Comparison of ENCODE assay signal across 23 cellular contexts in the genomic region with DNA sequence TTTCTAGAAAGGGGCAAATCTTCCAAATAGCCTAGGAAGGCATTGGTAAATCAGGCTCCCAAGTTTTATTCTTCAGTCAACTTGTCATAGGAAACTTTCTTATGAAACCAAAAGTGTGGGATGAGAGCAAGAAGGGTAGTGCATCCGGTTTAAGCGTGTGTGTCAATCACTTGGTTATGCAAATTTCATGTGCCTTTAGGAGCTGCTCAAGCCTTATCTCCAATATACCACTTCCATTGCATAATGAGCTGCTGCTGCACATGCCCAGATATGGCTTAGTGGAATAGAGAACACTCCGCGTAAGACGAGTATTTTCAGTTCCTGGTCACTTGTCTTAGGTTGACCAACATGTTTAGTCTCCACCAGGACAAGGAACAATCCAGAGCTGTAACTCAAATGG.
"Had no signal": no experiment of that assay in that cellular context is flagged by ENCODE, and none has a peak within 500 bp of the region (broad histone marks: within the 10 kb centered on the region; RNA-seq: fewer than 3 reads in every experiment).

No MANE protein-coding gene starts in this region.

- H3K36me3 Mint-ChIP-seq: activated naive CD4-positive, alpha-beta T cell treated with anti-CD3 and anti-CD28 coated beads, Interleukin-2, amount 10 ng/mL, durations not matched to agents 7 days and 5 days; activated naive CD8-positive, alpha-beta T cell treated with anti-CD3 and anti-CD28 coated beads for 36 hours; IgD-negative memory B cell had no signal

- H3K9me3 Mint-ChIP-seq: activated B cell treated with CpG ODN at 0.5 μM for 24 hours; activated CD4-positive, alpha-beta T cell treated with anti-CD3 and anti-CD28 coated beads, Interleukin-2, amount 10 ng/mL, durations not matched to agents 7 days and 5 days; activated naive CD4-positive, alpha-beta T cell treated with anti-CD3 and anti-CD28 coated beads, Interleukin-2, amount 10 ng/mL, durations not matched to agents 7 days and 5 days; activated naive CD8-positive, alpha-beta T cell treated with anti-CD3 and anti-CD28 coated beads for 36 hours; activated T-cell treated with anti-CD3 and anti-CD28 coated beads, Interleukin-2, amount 50 U/mL, for 72 hours; activated T-helper 2 cell treated with anti-CD3 and anti-CD28 coated beads, Interferon-gamma antibody, Interleukin-2, Interleukin-4, amounts not matched to agents 10 μg/mL and 5 μg/mL and 100 μg/mL, durations not matched to agents 14 hours and 24 hours and 36 hours; T-helper 1 cell treated with Interleukin-12 subunit alpha and Interleukin-12 subunit beta and Interleukin-4 antibody, amounts not matched to agents 30 μg/mL and 1 μg/mL, for 36 hours had no signal

- DNase-seq: activated B cell treated with CpG ODN at 0.5 μM for 24 hours; activated CD4-positive, alpha-beta memory T cell treated with anti-CD3 and anti-CD28 coated beads, Interleukin-2, amount 10 ng/mL, durations not matched to agents 7 days and 5 days; activated CD4-positive, alpha-beta T cell treated with anti-CD3 and anti-CD28 coated beads for 1 hour; activated CD4-positive, alpha-beta T cell treated with anti-CD3 and anti-CD28 coated beads, Interleukin-2, amount 10 ng/mL, durations not matched to agents 7 days and 5 days; activated gamma-delta T cell treated with Interleukin-2 at 50 U/mL for 16 hours; activated naive CD4-positive, alpha-beta T cell treated with anti-CD3 and anti-CD28 coated beads, Interleukin-2, amount 10 ng/mL, durations not matched to agents 7 days and 5 days; activated naive CD8-positive, alpha-beta T cell treated with anti-CD3 and anti-CD28 coated beads for 36 hours; activated T-cell treated with anti-CD3 and anti-CD28 coated beads for 4 hours; activated T-cell treated with anti-CD3 and anti-CD28 coated beads, Interleukin-2, amount 50 U/mL, for 72 hours; cerebellar nuclear complex; NCI-H1092; NCI-H1417; NCI-H1694; NCI-H2029; NCI-H345; NCI-H510A; NCI-H69; PC-3; SHP77 treated with DMSO at 0.1 percent for 48 hours had no signal

- H3K4me3 Mint-ChIP-seq: activated B cell treated with CpG ODN at 0.5 μM for 24 hours; activated CD4-positive, alpha-beta memory T cell treated with anti-CD3 and anti-CD28 coated beads, Interleukin-2, amount 10 ng/mL, durations not matched to agents 7 days and 5 days; activated CD4-positive, alpha-beta T cell treated with anti-CD3 and anti-CD28 coated beads, Interleukin-2, amount 10 ng/mL, durations not matched to agents 7 days and 5 days; activated naive CD4-positive, alpha-beta T cell treated with anti-CD3 and anti-CD28 coated beads, Interleukin-2, amount 10 ng/mL, durations not matched to agents 7 days and 5 days; activated naive CD8-positive, alpha-beta T cell treated with anti-CD3 and anti-CD28 coated beads for 36 hours; activated T-cell treated with anti-CD3 and anti-CD28 coated beads, Interleukin-2, amount 50 U/mL, for 72 hours; IgD-negative memory B cell; T-helper 1 cell treated with Interleukin-12 subunit alpha and Interleukin-12 subunit beta and Interleukin-4 antibody, amounts not matched to agents 30 μg/mL and 1 μg/mL, for 36 hours had no signal

- H3K27ac Mint-ChIP-seq: activated B cell treated with CpG ODN at 0.5 μM for 24 hours; activated CD4-positive, alpha-beta memory T cell treated with anti-CD3 and anti-CD28 coated beads, Interleukin-2, amount 10 ng/mL, durations not matched to agents 7 days and 5 days; activated CD4-positive, alpha-beta T cell treated with anti-CD3 and anti-CD28 coated beads, Interleukin-2, amount 10 ng/mL, durations not matched to agents 7 days and 5 days; activated naive CD4-positive, alpha-beta T cell treated with anti-CD3 and anti-CD28 coated beads, Interleukin-2, amount 10 ng/mL, durations not matched to agents 7 days and 5 days; activated naive CD8-positive, alpha-beta T cell treated with anti-CD3 and anti-CD28 coated beads for 36 hours; activated T-cell treated with anti-CD3 and anti-CD28 coated beads, Interleukin-2, amount 50 U/mL, for 72 hours; activated T-helper 2 cell treated with anti-CD3 and anti-CD28 coated beads, Interferon-gamma antibody, Interleukin-2, Interleukin-4, amounts not matched to agents 10 μg/mL and 5 μg/mL and 100 μg/mL, durations not matched to agents 14 hours and 24 hours and 36 hours; IgD-negative memory B cell; T-helper 1 cell treated with Interleukin-12 subunit alpha and Interleukin-12 subunit beta and Interleukin-4 antibody, amounts not matched to agents 30 μg/mL and 1 μg/mL, for 36 hours had no signal

- ATAC-seq: activated T-cell treated with anti-CD3 and anti-CD28 coated beads, Interleukin-2, amount 50 U/mL, for 72 hours; PC-3 had no signal

- H3K27me3 Mint-ChIP-seq: activated B cell treated with CpG ODN at 0.5 μM for 24 hours; activated CD4-positive, alpha-beta memory T cell treated with anti-CD3 and anti-CD28 coated beads, Interleukin-2, amount 10 ng/mL, durations not matched to agents 7 days and 5 days; activated CD4-positive, alpha-beta T cell treated with anti-CD3 and anti-CD28 coated beads, Interleukin-2, amount 10 ng/mL, durations not matched to agents 7 days and 5 days; activated naive CD8-positive, alpha-beta T cell treated with anti-CD3 and anti-CD28 coated beads for 36 hours; IgD-negative memory B cell had no signal

- H3K4me1 Mint-ChIP-seq: activated B cell treated with CpG ODN at 0.5 μM for 24 hours; activated CD4-positive, alpha-beta memory T cell treated with anti-CD3 and anti-CD28 coated beads, Interleukin-2, amount 10 ng/mL, durations not matched to agents 7 days and 5 days; activated CD4-positive, alpha-beta T cell treated with anti-CD3 and anti-CD28 coated beads, Interleukin-2, amount 10 ng/mL, durations not matched to agents 7 days and 5 days; activated naive CD4-positive, alpha-beta T cell treated with anti-CD3 and anti-CD28 coated beads, Interleukin-2, amount 10 ng/mL, durations not matched to agents 7 days and 5 days; activated naive CD8-positive, alpha-beta T cell treated with anti-CD3 and anti-CD28 coated beads for 36 hours; IgD-negative memory B cell had no signal

- H3K27ac ChIP-seq: KMS-11 had no signal

- H3K4me2 ChIP-seq: KMS-11 had no signal
